ENCODE assay signal across 8 cellular contexts in genomic region chr12:102702447-102703114, GRCh38.
DNase-seq lines count a peak whose midpoint lies in the region; ATAC-seq and TF ChIP-seq lines count a peak whose summit lies in the region.

No MANE protein-coding gene starts in this region.

- H3K36me3 ChIP-seq in breast epithelium = no peaks in the 10 kb centered on the region
- H3K36me3 ChIP-seq in liver (ENCODE audit: control insufficient read depth in 4 of 4, insufficient read depth in 3 of 4, low read depth in 1 of 4, low read length in 3 of 4) = no peaks in the 10 kb centered on the region
- no peaks in the 10 kb centered on the region for H3K36me3 ChIP-seq in tibial nerve

- TF ChIP-seq CTCF in breast epithelium (IDR thresholded peaks at IDR 0.05) = peak; percentile 24 to 73 (median 38)
- TF ChIP-seq CTCF in liver (IDR thresholded peaks at IDR 0.05; ENCODE audit: low read depth, low read length, missing input control) = peak; percentile 44
- TF ChIP-seq CTCF in tibial nerve (IDR thresholded peaks at IDR 0.05) = peak; percentile 27 to 61 (median 44)

- ATAC-seq in HG02759 (IDR thresholded peaks at IDR 0.05; ENCODE audit: unreplicated experiment) = peak; percentile 65
- no peak for ATAC-seq in GM18520 (IDR thresholded peaks at IDR 0.05; ENCODE audit: unreplicated experiment)

- H3K27ac ChIP-seq in breast epithelium (no peak overlapping the region), liver (ENCODE audit: low read depth in 1 of 2, low read length in 2 of 2) (no peak overlapping the region), tibial nerve (no peak overlapping the region)

- no peak overlapping the region for H3K4me3 ChIP-seq in breast epithelium
- H3K4me3 ChIP-seq in liver (ENCODE audit: low read depth in 1 of 3, low read length in 3 of 3) = no peak overlapping the region
- H3K4me3 ChIP-seq in tibial nerve = no peak overlapping the region

- H3K9me3 ChIP-seq in breast epithelium (no peaks in the 10 kb centered on the region), liver (ENCODE audit: control insufficient read depth in 4 of 4, low read length in 3 of 4) (no peaks in the 10 kb centered on the region), tibial nerve (no peaks in the 10 kb centered on the region)

- TF ChIP-seq POLR2A in breast epithelium (IDR thresholded peaks at IDR 0.05) (no peak), tibial nerve (IDR thresholded peaks at IDR 0.05) (no peak)

- H3K9ac ChIP-seq in liver (ENCODE audit: low read depth in 1 of 2, low read length in 2 of 2) = no peak overlapping the region

- intact Hi-C loops in breast epithelium (cut with DNase I; ENCODE audit: low total_unique reads) = no loop called here

- H3K4me1 ChIP-seq in breast epithelium (no peaks in the 10 kb centered on the region), liver (ENCODE audit: control insufficient read depth in 4 of 4, insufficient read depth in 4 of 4, low read length in 3 of 4) (no peaks in the 10 kb centered on the region), tibial nerve (no peaks in the 10 kb centered on the region)

- TF ChIP-seq RAD21 in liver (IDR thresholded peaks at IDR 0.05) = peak in 1 of 2 donors; percentile 88

- peak; percentile 1 for DNase-seq in stimulated activated CD4-positive, alpha-beta T cell treated with anti-CD3 and anti-CD28 coated beads, Interleukin-12 subunit alpha, Interleukin-12 subunit beta, amount 100 ng/mL, for 4 hours
- no peak for DNase-seq in stimulated activated CD4-positive, alpha-beta T cell treated with anti-CD3 and anti-CD28 coated beads, Interleukin-4, amount 100 ng/mL, for 1 hour
- DNase-seq in NOMO-1 treated with DMSO at 0.1 percent for 48 hours (lab: John Stamatoyannopoulos, UW; ENCODE audit: unreplicated experiment) (peak; percentile 33), breast epithelium (ENCODE audit: low spot score in 2 of 2) (no peak), tibial nerve (ENCODE audit: low spot score in 2 of 2) (peak; percentile 46 to 80)

- peak in 1 of 2 donors; percentile 22 for TF ChIP-seq EP300 in tibial nerve (IDR thresholded peaks at IDR 0.05)

- H3K27me3 ChIP-seq in breast epithelium (no peaks in the 10 kb centered on the region), liver (ENCODE audit: control insufficient read depth in 4 of 4, insufficient read depth in 4 of 4, low read length in 3 of 4) (no peaks in the 10 kb centered on the region), tibial nerve (peaks cover 0 to 3% of the 10 kb centered on the region in 2 donors)

- WGBS in liver = 61% methylated on average over 6 of the region's 6 CpGs
- WGBS in tibial nerve, 2 donors = 41 to 44% methylated on average over 6 of the region's 6 CpGs

TF ChIP-seq in liver, 16 proteins besides CTCF, POLR2A, EP300 and RAD21:
- TF ChIP-seq SP1 (IDR thresholded peaks at IDR 0.05) = no peak
- no peak for TF ChIP-seq EGR1 (IDR thresholded peaks at IDR 0.05; ENCODE audit: low read depth in 2 of 2)
- no peak for TF ChIP-seq JUND (IDR thresholded peaks at IDR 0.05)
- TF ChIP-seq MAX (IDR thresholded peaks at IDR 0.05) = no peak
- peak in 1 of 2 donors; percentile 9 for TF ChIP-seq HNF4A (conservative IDR thresholded peaks at IDR 0.05)
- no peak for TF ChIP-seq HNF4G (IDR thresholded peaks at IDR 0.05)
- TF ChIP-seq RXRA (IDR thresholded peaks at IDR 0.05) = peak in 1 of 2 donors; percentile 27
- TF ChIP-seq FOXA1 (IDR thresholded peaks at IDR 0.05) = no peak

Comparison
In these comparisons a context has a peak if more than half of its experiments do, and no peak if none do; other contexts are left out.
1. DNase-seq: peak in stimulated activated CD4-positive, alpha-beta T cell treated with anti-CD3 and anti-CD28 coated beads, Interleukin-12 subunit alpha, Interleukin-12 subunit beta, amount 100 ng/mL, for 4 hours (single experiment), NOMO-1 treated with DMSO at 0.1 percent for 48 hours (single experiment) and tibial nerve (2 of 2); none in stimulated activated CD4-positive, alpha-beta T cell treated with anti-CD3 and anti-CD28 coated beads, Interleukin-4, amount 100 ng/mL, for 1 hour (single experiment) and breast epithelium (0 of 2).
2. Peak in every context shown above with its lines, with median percentiles within 50 percentile points of each other: CTCF ChIP-seq.